Comparison of ENCODE assay signal across 8 cellular contexts in the genomic region with DNA sequence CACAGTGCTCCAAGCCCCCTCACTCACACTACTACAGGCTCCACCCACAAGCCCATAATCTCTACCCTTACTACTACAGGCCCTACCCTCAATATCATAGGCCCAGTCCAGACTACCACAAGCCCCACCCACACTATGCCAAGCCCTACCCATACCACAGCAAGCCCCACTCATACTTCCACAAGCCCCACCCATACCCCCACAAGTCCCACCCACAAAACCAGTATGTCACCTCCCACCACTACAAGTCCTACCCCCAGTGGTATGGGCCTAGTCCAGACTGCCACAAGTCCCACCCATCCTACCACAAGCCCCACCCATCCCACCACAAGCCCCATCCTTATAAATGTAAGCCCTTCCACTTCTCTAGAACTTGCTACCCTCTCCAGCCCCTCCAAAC. TPM values are rescaled to one million over a fixed set of nuclear protein-coding genes. Genes with fewer than 3 reads are reported as not detected.
DNase-seq lines count a peak whose midpoint lies in the region; ATAC-seq and TF ChIP-seq lines count a peak whose summit lies in the region.

No MANE protein-coding gene starts in this region.

- H3K9me3 ChIP-seq in SK-N-MC (ENCODE audit: low read depth, low read length) (no peaks in the 10 kb centered on the region), suprapubic skin (no peaks in the 10 kb centered on the region)

- no peaks in the 10 kb centered on the region for H3K27me3 ChIP-seq in suprapubic skin

- peaks cover 80% of the 10 kb centered on the region for H3K4me1 ChIP-seq in suprapubic skin

- peak; percentile 93 for DNase-seq in AG20443 (ENCODE audit: low spot score)
- peak; percentile 72 for DNase-seq in HCEC 1CT
- DNase-seq in SK-N-MC (ENCODE audit: low read depth, low spot score), result peak; percentile 30
- peak; percentile 61 for DNase-seq in activated naive CD4-positive, alpha-beta T cell treated with anti-CD3 and anti-CD28 coated beads, Interleukin-2, amount 50 U/mL, for 16 hours
- peak; percentile 74 for DNase-seq in kidney tubule cell (ENCODE audit: low spot score)
- DNase-seq in suprapubic skin (ENCODE audit: low spot score in 2 of 2), result peak in 1 of 2 donors; percentile 74
- no peak for DNase-seq in DMS79 treated with DMSO at 0.1 percent for 48 hours (lab: John Stamatoyannopoulos, UW)

- TF ChIP-seq POLR2A in suprapubic skin (IDR thresholded peaks at IDR 0.05), result no peak

- no peak for TF ChIP-seq CTCF in suprapubic skin (IDR thresholded peaks at IDR 0.05)

- no peak for TF ChIP-seq EP300 in suprapubic skin (IDR thresholded peaks at IDR 0.05)

- ATAC-seq in HG02588 (IDR thresholded peaks at IDR 0.05; ENCODE audit: unreplicated experiment), result no peak

- no peak overlapping the region for H3K9ac ChIP-seq in SK-N-MC (ENCODE audit: insufficient read length)

- H3K27ac ChIP-seq in SK-N-MC (no peak overlapping the region), suprapubic skin (peak overlapping the region; percentile 29)

- H3K36me3 ChIP-seq in SK-N-MC (ENCODE audit: insufficient read depth, low read length) (no peaks in the 10 kb centered on the region), suprapubic skin (peaks cover 75% of the 10 kb centered on the region)

- no peak overlapping the region for H3K4me3 ChIP-seq in SK-N-MC
- H3K4me3 ChIP-seq in suprapubic skin, result no peak overlapping the region

RNA-seq across cellular contexts. Expression of a gene that starts 13.8 kb away (rescaled TPM):
- 10 to 100 TPM; 20.6 to 41.5 (median 28.3) TPM for total RNA-seq in suprapubic skin

RNA-seq across cellular contexts. Expression of a gene that starts 19.9 kb away (rescaled TPM):
- 10 to 100 TPM; 36.2 to 50.1 (median 46.9) TPM for total RNA-seq in suprapubic skin

RNA-seq across cellular contexts. Expression of a gene that starts 59.1 kb away (rescaled TPM):
- not detected for total RNA-seq in suprapubic skin
